ENCODE assay signal across 23 cellular contexts in the genomic region with DNA sequence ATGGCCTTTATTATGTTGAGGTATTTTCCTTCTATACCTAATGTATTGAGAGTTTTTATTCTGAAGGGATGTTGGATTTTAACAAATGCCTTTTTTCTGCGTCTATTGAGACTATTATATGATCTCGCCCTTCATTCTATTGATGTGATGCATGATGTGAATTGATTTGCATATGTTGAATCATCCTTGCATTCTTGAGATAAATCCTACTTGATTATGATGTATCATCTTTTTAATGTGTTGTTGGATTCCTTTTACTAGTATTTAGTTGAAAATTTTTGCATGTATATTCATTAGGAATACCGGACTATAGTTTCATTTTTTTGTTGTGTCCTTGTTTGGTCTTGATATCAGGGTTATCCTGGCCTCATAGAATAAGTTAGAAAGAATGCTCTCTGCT.
"Had no signal": no experiment of that assay in that cellular context is flagged by ENCODE, and none has a peak within 500 bp of the region (broad histone marks: within the 10 kb centered on the region; RNA-seq: fewer than 3 reads in every experiment).

No MANE protein-coding gene starts in this region.

- H3K4me3 ChIP-seq: MG63 had no signal

- H3K27me3 ChIP-seq: MG63 had no signal

- ATAC-seq: activated T-helper 17 cell treated with anti-CD3 and anti-CD28 coated beads, Interleukin-2, amount 50 U/mL, for 72 hours; T-cell had no signal

- H3K36me3 ChIP-seq: MG63 had no signal

- DNase-seq: activated B cell treated with CpG ODN at 0.5 μM for 24 hours; activated CD4-positive, alpha-beta memory T cell treated with anti-CD3 and anti-CD28 coated beads for 36 hours; activated CD4-positive, alpha-beta T cell treated with anti-CD3 and anti-CD28 coated beads, Interleukin-2, amount 10 ng/mL, durations not matched to agents 7 days and 5 days; activated gamma-delta T cell; activated naive CD4-positive, alpha-beta T cell treated with anti-CD3 and anti-CD28 coated beads for 36 hours; activated T-cell treated with anti-CD3 and anti-CD28 coated beads for 4 hours; activated T-cell treated with anti-CD3 and anti-CD28 coated beads, Interleukin-2, amount 50 U/mL, for 48 hours; cerebellar nuclear complex; MG63; MV-4-11; NCI-H1092 treated with DMSO at 0.1 percent for 48 hours; NCI-H1417 treated with DMSO at 0.1 percent for 48 hours; NCI-H1694; NCI-H2029; NCI-H510A treated with DMSO at 0.1 percent for 48 hours; NCI-H69; SHP77 treated with DMSO at 0.1 percent for 48 hours; T-cell; T-helper 2 cell; T1000 had no signal

- FAIRE-seq: colon, TTC549 had no signal
